19 cellular contexts compared by ENCODE assay signal in the genomic region with DNA sequence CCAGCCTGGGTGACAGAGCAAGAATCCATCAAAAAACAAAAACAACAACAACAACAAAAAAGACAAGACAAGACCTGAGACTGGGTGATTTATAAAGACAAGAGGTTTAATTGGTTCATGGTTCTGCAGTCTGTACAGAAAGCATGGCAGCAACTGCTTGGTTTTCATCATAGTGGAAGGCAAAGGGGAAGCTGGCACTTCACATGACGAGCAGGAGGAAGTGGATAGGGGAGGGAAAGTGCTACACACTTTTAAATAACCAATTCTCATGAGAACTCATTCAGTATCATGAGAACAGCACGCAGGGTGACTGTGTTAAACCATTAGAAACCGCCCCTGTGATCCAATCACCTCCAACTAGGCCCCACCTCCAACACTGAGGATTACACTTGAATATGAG.
"Had no signal": no experiment of that assay in that cellular context is flagged by ENCODE, and none has a peak within 500 bp of the region (broad histone marks: within the 10 kb centered on the region; RNA-seq: fewer than 3 reads in every experiment).

No MANE protein-coding gene starts in this region.

- H3K27ac ChIP-seq: gastrocnemius medialis, lower lobe of right lung, prostate gland, right atrium auricular region, thyroid gland, VCaP had no signal

- H3K36me3 ChIP-seq: gastrocnemius medialis, lower lobe of right lung, prostate gland, right atrium auricular region, thyroid gland had no signal

- DNase-seq: activated CD4-positive, alpha-beta T cell treated with anti-CD3 and anti-CD28 coated beads for 1 hour; activated CD4-positive, alpha-beta T cell treated with anti-CD3 and anti-CD28 coated beads, Interleukin-2, amount 50 U/mL, for 4 hours; activated gamma-delta T cell; activated T-cell treated with anti-CD3 and anti-CD28 coated beads, Interleukin-2, amount 50 U/mL, for 72 hours; effector CD8-positive, alpha-beta T cell; gastrocnemius medialis; head of caudate nucleus; lower lobe of right lung; occipital lobe; stimulated activated CD4-positive, alpha-beta T cell treated with anti-CD3 and anti-CD28 coated beads, Interleukin-2, amount 100 ng/mL, for 24 hours; stimulated activated naive CD4-positive, alpha-beta T cell treated with Interleukin-2 at 50 U/mL for 16 hours; T-helper 9 cell; thyroid gland had no signal

- H3K4me3 Mint-ChIP-seq: activated T-cell treated with anti-CD3 and anti-CD28 coated beads, Interleukin-2, amount 50 U/mL, for 72 hours; dendritic cell treated with granulocyte-macrophage colony-stimulating factor and Interleukin-4, amounts not matched to agents 40 ng/mL and 50 ng/mL, for 4 days; natural killer cell treated with Interleukin-12 subunit alpha and Interleukin-12 subunit beta and Interleukin-15 and Interleukin-18, amount 100 ng/mL, for 72 hours had no signal

- H3K9me3 Mint-ChIP-seq: activated naive CD4-positive, alpha-beta T cell treated with anti-CD3 and anti-CD28 coated beads, Interleukin-2, amount 50 U/mL, for 72 hours; activated T-cell treated with anti-CD3 and anti-CD28 coated beads, Interleukin-2, amount 50 U/mL, for 72 hours; dendritic cell treated with granulocyte-macrophage colony-stimulating factor and Interleukin-4, amounts not matched to agents 40 ng/mL and 50 ng/mL, for 4 days; natural killer cell treated with Interleukin-12 subunit alpha and Interleukin-12 subunit beta and Interleukin-15 and Interleukin-18, amount 100 ng/mL, for 72 hours had no signal

- H3K36me3 Mint-ChIP-seq: natural killer cell treated with Interleukin-12 subunit alpha and Interleukin-12 subunit beta and Interleukin-15 and Interleukin-18, amount 100 ng/mL, for 72 hours had no signal

- H3K4me1 ChIP-seq: gastrocnemius medialis, lower lobe of right lung, prostate gland, right atrium auricular region, thyroid gland had no signal

- H3K27me3 ChIP-seq: gastrocnemius medialis, right atrium auricular region, thyroid gland had no signal

- H3K4me3 ChIP-seq: gastrocnemius medialis, lower lobe of right lung, prostate gland, right atrium auricular region, thyroid gland had no signal

- H3K27me3 Mint-ChIP-seq: dendritic cell treated with granulocyte-macrophage colony-stimulating factor and Interleukin-4, amounts not matched to agents 40 ng/mL and 50 ng/mL, for 4 days had no signal

- H3K9me3 ChIP-seq: gastrocnemius medialis, lower lobe of right lung, prostate gland, right atrium auricular region, thyroid gland had no signal

- H3K27ac Mint-ChIP-seq: activated naive CD4-positive, alpha-beta T cell treated with anti-CD3 and anti-CD28 coated beads, Interleukin-2, amount 50 U/mL, for 72 hours; activated T-cell treated with anti-CD3 and anti-CD28 coated beads, Interleukin-2, amount 50 U/mL, for 72 hours; dendritic cell treated with granulocyte-macrophage colony-stimulating factor and Interleukin-4, amounts not matched to agents 40 ng/mL and 50 ng/mL, for 4 days; natural killer cell treated with Interleukin-12 subunit alpha and Interleukin-12 subunit beta and Interleukin-15 and Interleukin-18, amount 100 ng/mL, for 72 hours had no signal
